ENCODE assay signal across 23 cellular contexts in genomic region chr14:53792909-53793308, GRCh38.
DNase-seq lines count a peak whose midpoint lies in the region; TF ChIP-seq lines count a peak whose summit lies in the region.
"Had no signal": no experiment of that assay in that cellular context is flagged by ENCODE, and none has a peak within 500 bp of the region (broad histone marks: within the 10 kb centered on the region; RNA-seq: fewer than 3 reads in every experiment).

No MANE protein-coding gene starts in this region.

- peaks cover 5% of the 10 kb centered on the region; the same call in 1 of the 2 replicates for H3K27me3 Mint-ChIP-seq in HFFc6 (ENCODE audit: insufficient read depth)
- H3K27me3 Mint-ChIP-seq in activated T-cell treated with anti-CD3 and anti-CD28 coated beads, Interleukin-2, amount 50 U/mL, for 24 hours, result no peaks in the 10 kb centered on the region
- H3K27me3 Mint-ChIP-seq: natural killer cell treated with Interleukin-12 subunit alpha and Interleukin-12 subunit beta and Interleukin-15 and Interleukin-18, amount 100 ng/mL, for 72 hours had no signal

- no peak overlapping the region for H3K9ac ChIP-seq in liver (ENCODE audit: low read depth in 1 of 2, low read length in 2 of 2)

- DNase-seq in GM06990 (ENCODE audit: extremely low read depth, insufficient read length) (no peak), HFFc6 (no peak), cardiac fibroblast (ENCODE audit: low read depth in 2 of 2) (no peak), DMS153 (lab: John Stamatoyannopoulos, UW) (no peak)
- no peak for DNase-seq in activated naive CD4-positive, alpha-beta T cell treated with Interleukin-2 at 50 U/mL for 16 hours
- no peak for DNase-seq in activated T-cell treated with anti-CD3 and anti-CD28 coated beads, Interleukin-2, amount 50 U/mL, for 24 hours
- DNase-seq in central memory CD4-positive, alpha-beta T cell, result no peak
- DNase-seq: AML-193; dorsolateral prefrontal cortex; head of caudate nucleus; NCI-H2081; NCI-H526 treated with DMSO at 0.1 percent for 48 hours; OCI-M1; small intestine; stimulated activated CD4-positive, alpha-beta T cell treated with anti-CD3 and anti-CD28 coated beads, Interleukin-4, amount 100 ng/mL, for 24 hours had no signal

- no peaks in the 10 kb centered on the region for H3K4me1 ChIP-seq in liver (ENCODE audit: control insufficient read depth in 4 of 4, insufficient read depth in 4 of 4, low read length in 3 of 4)
- H3K4me1 ChIP-seq: Caco-2, prostate gland had no signal

- H3K27me3 ChIP-seq in GM06990 (replicated peaks; ENCODE audit: control insufficient read depth, insufficient read depth, low read length) (no peaks in the 10 kb centered on the region), liver (ENCODE audit: control insufficient read depth in 4 of 4, insufficient read depth in 4 of 4, low read length in 3 of 4) (no peaks in the 10 kb centered on the region)
- H3K27me3 ChIP-seq: cardiac muscle cell had no signal

- TF ChIP-seq RAD21 in liver (IDR thresholded peaks at IDR 0.05), result peak; percentile 55 to 63

- no peaks in the 10 kb centered on the region for H3K9me3 ChIP-seq in liver (ENCODE audit: control insufficient read depth in 4 of 4, low read length in 3 of 4)
- H3K9me3 ChIP-seq: Caco-2, prostate gland had no signal

- no peak overlapping the region for H3K4me3 ChIP-seq in GM06990 (replicated peaks; ENCODE audit: low read depth, low read length)
- no peak overlapping the region for H3K4me3 ChIP-seq in cardiac fibroblast (replicated peaks in 1 of 2; ENCODE audit: low read depth in 2 of 2, low read length in 2 of 2)
- H3K4me3 ChIP-seq in liver (ENCODE audit: low read depth in 1 of 3, low read length in 3 of 3), result no peak overlapping the region
- H3K4me3 ChIP-seq: cardiac muscle cell, dorsolateral prefrontal cortex, K562, prostate gland had no signal

- H3K9me3 Mint-ChIP-seq in HFFc6, result no peaks in the 10 kb centered on the region
- H3K9me3 Mint-ChIP-seq in activated T-cell treated with anti-CD3 and anti-CD28 coated beads, Interleukin-2, amount 50 U/mL, for 24 hours, result no peaks in the 10 kb centered on the region
- H3K9me3 Mint-ChIP-seq: natural killer cell treated with Interleukin-12 subunit alpha and Interleukin-12 subunit beta and Interleukin-15 and Interleukin-18, amount 100 ng/mL, for 72 hours; T-helper 2 cell treated with Interferon-gamma antibody and Interleukin-4, amounts not matched to agents 5 μg/mL and 100 μg/mL, for 36 hours had no signal

- no peak overlapping the region for H3K27ac ChIP-seq in liver (ENCODE audit: low read depth in 1 of 2, low read length in 2 of 2)
- H3K27ac ChIP-seq: cardiac muscle cell, HL-60, prostate gland had no signal

- TF ChIP-seq CTCF in GM06990 (IDR thresholded peaks at IDR 0.05; ENCODE audit: insufficient read depth, low read length, poor library complexity, severe bottlenecking), result peak; percentile 35
- peak; percentile 18; the same call in 1 of the 2 replicates for TF ChIP-seq CTCF in HFFc6 (IDR thresholded peaks at IDR 0.05)
- peak; percentile 10 for TF ChIP-seq CTCF in cardiac fibroblast (IDR thresholded peaks at IDR 0.05; ENCODE audit: low read depth, low read length)
- no peak for TF ChIP-seq CTCF in liver (IDR thresholded peaks at IDR 0.05; ENCODE audit: low read depth, low read length, missing input control)

- no peak overlapping the region for H3K27ac Mint-ChIP-seq in HFFc6
- no peak overlapping the region for H3K27ac Mint-ChIP-seq in activated T-cell treated with anti-CD3 and anti-CD28 coated beads, Interleukin-2, amount 50 U/mL, for 24 hours
- H3K27ac Mint-ChIP-seq: natural killer cell treated with Interleukin-12 subunit alpha and Interleukin-12 subunit beta and Interleukin-15 and Interleukin-18, amount 100 ng/mL, for 72 hours; T-helper 2 cell treated with Interferon-gamma antibody and Interleukin-4, amounts not matched to agents 5 μg/mL and 100 μg/mL, for 36 hours had no signal

- H3K36me3 ChIP-seq in GM06990 (ENCODE audit: control insufficient read depth, insufficient read depth, low read length) (no peaks in the 10 kb centered on the region), liver (ENCODE audit: control insufficient read depth in 4 of 4, insufficient read depth in 3 of 4, low read depth in 1 of 4, low read length in 3 of 4) (no peaks in the 10 kb centered on the region)
- H3K36me3 ChIP-seq: cardiac muscle cell, prostate gland had no signal

- no peak overlapping the region for H3K4me3 Mint-ChIP-seq in HFFc6
- no peak overlapping the region for H3K4me3 Mint-ChIP-seq in activated T-cell treated with anti-CD3 and anti-CD28 coated beads, Interleukin-2, amount 50 U/mL, for 24 hours
- H3K4me3 Mint-ChIP-seq: natural killer cell treated with Interleukin-12 subunit alpha and Interleukin-12 subunit beta and Interleukin-15 and Interleukin-18, amount 100 ng/mL, for 72 hours; T-helper 2 cell treated with Interferon-gamma antibody and Interleukin-4, amounts not matched to agents 5 μg/mL and 100 μg/mL, for 36 hours had no signal

- WGBS in liver, result 93% methylated on average over 1 of the region's 1 CpG

- no peaks in the 10 kb centered on the region for H3K4me1 Mint-ChIP-seq in HFFc6 (ENCODE audit: low read depth)
- H3K4me1 Mint-ChIP-seq in activated T-cell treated with anti-CD3 and anti-CD28 coated beads, Interleukin-2, amount 50 U/mL, for 24 hours (ENCODE audit: low read depth), result no peaks in the 10 kb centered on the region

- no peaks in the 10 kb centered on the region for H3K36me3 Mint-ChIP-seq in HFFc6 (ENCODE audit: low read depth)
- H3K36me3 Mint-ChIP-seq in activated T-cell treated with anti-CD3 and anti-CD28 coated beads, Interleukin-2, amount 50 U/mL, for 24 hours (ENCODE audit: low read depth), result no peaks in the 10 kb centered on the region
- H3K36me3 Mint-ChIP-seq: natural killer cell treated with Interleukin-12 subunit alpha and Interleukin-12 subunit beta and Interleukin-15 and Interleukin-18, amount 100 ng/mL, for 72 hours had no signal

TF ChIP-seq in liver, 16 proteins besides CTCF, POLR2A, EP300 and RAD21:
- TF ChIP-seq SP1 (IDR thresholded peaks at IDR 0.05), result no peak
- TF ChIP-seq NR2F2 (IDR thresholded peaks at IDR 0.05), result no peak
- TF ChIP-seq RXRA (IDR thresholded peaks at IDR 0.05), result no peak
- TF ChIP-seq HNF4G (IDR thresholded peaks at IDR 0.05), result no peak
- no peak for TF ChIP-seq TAF1 (conservative IDR thresholded peaks at IDR 0.05)
- no peak for TF ChIP-seq FOXA1 (IDR thresholded peaks at IDR 0.05)
- TF ChIP-seq FOXA2 (IDR thresholded peaks at IDR 0.05), result no peak
- TF ChIP-seq, protein P1, sequence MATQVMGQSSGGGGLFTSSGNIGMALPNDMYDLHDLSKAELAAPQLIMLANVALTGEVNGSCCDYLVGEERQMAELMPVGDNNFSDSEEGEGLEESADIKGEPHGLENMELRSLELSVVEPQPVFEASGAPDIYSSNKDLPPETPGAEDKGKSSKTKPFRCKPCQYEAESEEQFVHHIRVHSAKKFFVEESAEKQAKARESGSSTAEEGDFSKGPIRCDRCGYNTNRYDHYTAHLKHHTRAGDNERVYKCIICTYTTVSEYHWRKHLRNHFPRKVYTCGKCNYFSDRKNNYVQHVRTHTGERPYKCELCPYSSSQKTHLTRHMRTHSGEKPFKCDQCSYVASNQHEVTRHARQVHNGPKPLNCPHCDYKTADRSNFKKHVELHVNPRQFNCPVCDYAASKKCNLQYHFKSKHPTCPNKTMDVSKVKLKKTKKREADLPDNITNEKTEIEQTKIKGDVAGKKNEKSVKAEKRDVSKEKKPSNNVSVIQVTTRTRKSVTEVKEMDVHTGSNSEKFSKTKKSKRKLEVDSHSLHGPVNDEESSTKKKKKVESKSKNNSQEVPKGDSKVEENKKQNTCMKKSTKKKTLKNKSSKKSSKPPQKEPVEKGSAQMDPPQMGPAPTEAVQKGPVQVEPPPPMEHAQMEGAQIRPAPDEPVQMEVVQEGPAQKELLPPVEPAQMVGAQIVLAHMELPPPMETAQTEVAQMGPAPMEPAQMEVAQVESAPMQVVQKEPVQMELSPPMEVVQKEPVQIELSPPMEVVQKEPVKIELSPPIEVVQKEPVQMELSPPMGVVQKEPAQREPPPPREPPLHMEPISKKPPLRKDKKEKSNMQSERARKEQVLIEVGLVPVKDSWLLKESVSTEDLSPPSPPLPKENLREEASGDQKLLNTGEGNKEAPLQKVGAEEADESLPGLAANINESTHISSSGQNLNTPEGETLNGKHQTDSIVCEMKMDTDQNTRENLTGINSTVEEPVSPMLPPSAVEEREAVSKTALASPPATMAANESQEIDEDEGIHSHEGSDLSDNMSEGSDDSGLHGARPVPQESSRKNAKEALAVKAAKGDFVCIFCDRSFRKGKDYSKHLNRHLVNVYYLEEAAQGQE (IDR thresholded peaks at IDR 0.05), result no peak
- TF ChIP-seq GABPA (IDR thresholded peaks at IDR 0.05 in 1 of 2, conservative IDR thresholded peaks at IDR 0.05 in 1 of 2), result no peak
